Comparison of ENCODE assay signal across 8 cellular contexts in genomic region chr19:34734601-34735103, GRCh38. TPM values are rescaled to one million over a fixed set of nuclear protein-coding genes. Genes with fewer than 3 reads are reported as not detected.
DNase-seq lines count a peak whose midpoint lies in the region; ATAC-seq and TF ChIP-seq lines count a peak whose summit lies in the region.

No MANE protein-coding gene starts in this region.

- DNase-seq in activated naive CD4-positive, alpha-beta T cell treated with anti-CD3 and anti-CD28 coated beads, Interleukin-2, amount 50 U/mL, for 16 hours, result no peak
- no peak for DNase-seq in adipocyte (ENCODE audit: low read depth)
- no peak for DNase-seq in right lobe of liver
- DNase-seq in type B pancreatic cell (ENCODE audit: extremely low spot score, unreplicated experiment), result no peak
- DNase-seq in GF-D8 (lab: John Stamatoyannopoulos, UW), result no peak
- DNase-seq in NCI-H82 treated with DMSO at 0.1 percent for 48 hours (lab: John Stamatoyannopoulos, UW; ENCODE audit: unreplicated experiment), result no peak
- no peak for DNase-seq in HCEC 1CT

- intact Hi-C loops in right lobe of liver (cut with DNase I), result no loop called here

- peaks cover 19% of the 10 kb centered on the region for H3K4me1 Mint-ChIP-seq in activated naive CD4-positive, alpha-beta T cell treated with anti-CD3 and anti-CD28 coated beads, Interleukin-2, amount 50 U/mL, for 24 hours
- peaks cover 19% of the 10 kb centered on the region for H3K4me1 Mint-ChIP-seq in type B pancreatic cell (ENCODE audit: unreplicated experiment)

- peak overlapping the region; percentile 97 for H3K9ac ChIP-seq in adipocyte (ENCODE audit: low read length)

- TF ChIP-seq CTCF in right lobe of liver (IDR thresholded peaks at IDR 0.05) (no peak), type B pancreatic cell (conservative IDR thresholded peaks at IDR 0.05) (no peak)

- no peak for TF ChIP-seq POLR2A in right lobe of liver (IDR thresholded peaks at IDR 0.05)

- H3K4me1 ChIP-seq in adipocyte (ENCODE audit: control insufficient read depth, insufficient read depth, low read length) (peaks cover 14% of the 10 kb centered on the region), right lobe of liver (peaks cover 0 to 14% (median 0%) of the 10 kb centered on the region in 4 donors)

- no peaks in the 10 kb centered on the region for H3K27me3 Mint-ChIP-seq in activated naive CD4-positive, alpha-beta T cell treated with anti-CD3 and anti-CD28 coated beads, Interleukin-2, amount 50 U/mL, for 24 hours
- no peaks in the 10 kb centered on the region for H3K27me3 Mint-ChIP-seq in type B pancreatic cell

- H3K9me3 Mint-ChIP-seq in activated naive CD4-positive, alpha-beta T cell treated with anti-CD3 and anti-CD28 coated beads, Interleukin-2, amount 50 U/mL, for 24 hours, result peaks cover 23% of the 10 kb centered on the region
- H3K9me3 Mint-ChIP-seq in type B pancreatic cell, result no peaks in the 10 kb centered on the region

- peak overlapping the region; percentile 97 for H3K4me3 Mint-ChIP-seq in activated naive CD4-positive, alpha-beta T cell treated with anti-CD3 and anti-CD28 coated beads, Interleukin-2, amount 50 U/mL, for 24 hours
- peak overlapping the region; percentile 100 for H3K4me3 Mint-ChIP-seq in type B pancreatic cell

- H3K27me3 ChIP-seq in adipocyte (replicated peaks; ENCODE audit: control insufficient read depth, insufficient read depth, low read length), result no peaks in the 10 kb centered on the region
- H3K27me3 ChIP-seq in right lobe of liver, result no peaks in the 10 kb centered on the region

- H3K36me3 Mint-ChIP-seq in activated naive CD4-positive, alpha-beta T cell treated with anti-CD3 and anti-CD28 coated beads, Interleukin-2, amount 50 U/mL, for 24 hours, result peaks cover 35% of the 10 kb centered on the region
- peaks cover 21% of the 10 kb centered on the region for H3K36me3 Mint-ChIP-seq in type B pancreatic cell

- H3K9me3 ChIP-seq in adipocyte (ENCODE audit: control insufficient read depth, low read length) (peaks cover 31% of the 10 kb centered on the region), right lobe of liver (peaks cover 0 to 18% (median 0%) of the 10 kb centered on the region in 4 donors)

- peaks cover 41% of the 10 kb centered on the region for H3K36me3 ChIP-seq in adipocyte (ENCODE audit: control insufficient read depth, insufficient read depth, low read length, severe bottlenecking)
- H3K36me3 ChIP-seq in right lobe of liver, result peaks cover 0 to 14% (median 8%) of the 10 kb centered on the region in 4 donors

- H3K27ac Mint-ChIP-seq in activated naive CD4-positive, alpha-beta T cell treated with anti-CD3 and anti-CD28 coated beads, Interleukin-2, amount 50 U/mL, for 24 hours, result peak overlapping the region; percentile 98
- peak overlapping the region; percentile 96 for H3K27ac Mint-ChIP-seq in type B pancreatic cell

- 17% methylated on average over 11 of the region's 11 CpGs for WGBS in right lobe of liver (ENCODE audit: insufficient coverage, low coverage, low lambda C conversion rate, missing lambda C conversion rate)

- ATAC-seq in right lobe of liver, result peak in 2 of 4 donors; percentile 1 to 11

- H3K4me3 ChIP-seq in adipocyte (ENCODE audit: low read length), result peak overlapping the region; percentile 100
- peak overlapping the region; percentile 81 to 88 (median 85) for H3K4me3 ChIP-seq in right lobe of liver

- H3K27ac ChIP-seq in right lobe of liver, result peak overlapping the region; percentile 95 to 98 (median 98)

RNA-seq across cellular contexts. Expression of gene ZNF181, which starts 0.6 kb away (rescaled TPM):
- 10 to 100 TPM in 1 of 6 experiments, 1 to 10 TPM in 5; 5.3 to 10.1 (median 8.0) TPM for total RNA-seq in right lobe of liver
- total RNA-seq in type B pancreatic cell (ENCODE audit: low replicate concordance), result 6.5 and 8.5 TPM in 2 replicates

RNA-seq across cellular contexts. Expression of gene ZNF599, which starts 38.4 kb away (rescaled TPM):
- 1 to 10 TPM; 1.5 to 4.6 (median 2.3) TPM for total RNA-seq in right lobe of liver
- 5.7 and 9.0 TPM in 2 replicates for total RNA-seq in type B pancreatic cell (ENCODE audit: low replicate concordance)

RNA-seq across cellular contexts. Expression of gene ZNF302, which starts 57.2 kb away (rescaled TPM):
- 10 to 100 TPM in 3 of 6 experiments, 1 to 10 TPM in 3; 7.3 to 14.5 (median 10.1) TPM for total RNA-seq in right lobe of liver
- 22.1 and 41.5 TPM in 2 replicates for total RNA-seq in type B pancreatic cell (ENCODE audit: low replicate concordance)

RNA-seq across cellular contexts. Expression of gene SCGB2B2, which starts 57.7 kb away (rescaled TPM):
- total RNA-seq in right lobe of liver (under 1 TPM; 0.20 to 0.68 (median 0.39) TPM), type B pancreatic cell (ENCODE audit: low replicate concordance) (0.60 and 0.64 TPM in 2 replicates)
